10 cellular contexts compared by ENCODE assay signal in genomic region chr1:65717815-65718454, GRCh38.
DNase-seq lines count a peak whose midpoint lies in the region; ATAC-seq and TF ChIP-seq lines count a peak whose summit lies in the region.
"Had no signal": no experiment of that assay in that cellular context is flagged by ENCODE, and none has a peak within 500 bp of the region (broad histone marks: within the 10 kb centered on the region; RNA-seq: fewer than 3 reads in every experiment).

No MANE protein-coding gene starts in this region.

- no peak overlapping the region for H3K27ac ChIP-seq in 22Rv1
- H3K27ac ChIP-seq in gastroesophageal sphincter, result no peak overlapping the region

- 100% methylated on average over 2 of the region's 3 CpGs; no CpG with 5 or more reads in 1 of the 2 donors for WGBS in gastroesophageal sphincter (ENCODE audit: low coverage in 1 of 2), 2 donors

- TF ChIP-seq CTCF in 22Rv1 (IDR thresholded peaks at IDR 0.05) (peak; percentile 15; the same call in 1 of the 2 replicates), epithelial cell of proximal tubule (conservative IDR thresholded peaks at IDR 0.05; ENCODE audit: low read depth, low read length) (peak; percentile 34), gastroesophageal sphincter (IDR thresholded peaks at IDR 0.05) (no peak)

- TF ChIP-seq EP300 in gastroesophageal sphincter (IDR thresholded peaks at IDR 0.05), result no peak

- H3K4me1 ChIP-seq in gastroesophageal sphincter, result no peaks in the 10 kb centered on the region

- peak; percentile 57 for DNase-seq in EL
- peak; percentile 30 for DNase-seq in OCI-M1 (lab: John Stamatoyannopoulos, UW)
- no peak for DNase-seq in epithelial cell of proximal tubule (ENCODE audit: low read depth)
- DNase-seq in NCI-H2029 treated with DMSO at 0.1 percent for 48 hours (lab: John Stamatoyannopoulos, UW), result no peak
- DNase-seq in A172 (ENCODE audit: low spot score), result no peak
- DNase-seq: cortex of kidney had no signal

- TF ChIP-seq POLR2A in gastroesophageal sphincter (IDR thresholded peaks at IDR 0.05), result no peak

- ATAC-seq in GM21367 (IDR thresholded peaks at IDR 0.05; ENCODE audit: unreplicated experiment) (no peak), gastroesophageal sphincter (no peak)
- ATAC-seq: Right ventricle myocardium inferior had no signal

- no peaks in the 10 kb centered on the region for H3K36me3 ChIP-seq in gastroesophageal sphincter

- no peaks in the 10 kb centered on the region for H3K27me3 ChIP-seq in gastroesophageal sphincter

- H3K4me3 ChIP-seq in epithelial cell of proximal tubule (ENCODE audit: low read depth, low read length) (no peak overlapping the region), gastroesophageal sphincter (no peak overlapping the region)

- no peaks in the 10 kb centered on the region for H3K9me3 ChIP-seq in gastroesophageal sphincter

Comparison
In these comparisons a context has a peak if more than half of its experiments do, and no peak if none do; other contexts are left out.
1. CTCF ChIP-seq: peak in 22Rv1 (single experiment) and epithelial cell of proximal tubule (single experiment); none in gastroesophageal sphincter (0 of 4).
2. DNase-seq: peak in EL (single experiment) and OCI-M1 (single experiment); none in epithelial cell of proximal tubule (single experiment), NCI-H2029 treated with DMSO at 0.1 percent for 48 hours (single experiment) and A172 (single experiment).